13 cellular contexts compared by ENCODE assay signal in the genomic region with DNA sequence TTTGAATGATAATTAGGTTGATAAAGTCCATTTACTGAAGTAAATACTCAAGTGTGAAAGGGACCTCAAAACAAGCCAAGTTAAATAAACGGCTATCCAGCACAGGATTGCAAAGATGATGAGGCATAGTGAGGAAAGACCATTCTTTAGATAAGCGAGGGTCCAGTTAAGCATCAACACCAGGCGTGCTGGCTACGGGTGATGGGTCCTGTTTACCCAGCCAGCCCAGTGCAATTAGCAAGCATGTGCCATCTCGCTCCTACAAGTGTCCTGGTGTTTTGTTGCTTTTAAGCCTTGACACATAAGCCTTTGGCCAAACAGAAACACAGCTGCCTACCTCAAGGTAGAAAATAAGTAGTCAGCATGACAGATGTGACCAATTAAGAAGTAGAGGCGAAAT. TPM values are rescaled to one million over a fixed set of nuclear protein-coding genes. Genes with fewer than 3 reads are reported as not detected.
DNase-seq lines count a peak whose midpoint lies in the region; ATAC-seq and TF ChIP-seq lines count a peak whose summit lies in the region.
"Had no signal": no experiment of that assay in that cellular context is flagged by ENCODE, and none has a peak within 500 bp of the region (broad histone marks: within the 10 kb centered on the region; RNA-seq: fewer than 3 reads in every experiment).

No MANE protein-coding gene starts in this region.

- intact Hi-C loops in esophagus muscularis mucosa (cut with DNase I) (no loop called here), aorta (cut with DNase I) (no loop called here)
- intact Hi-C loops in activated CD8-positive, alpha-beta T cell treated with anti-CD3 and anti-CD28 coated beads for 36 hours (cut with micrococcal nuclease), result no loop called here

- no peaks in the 10 kb centered on the region for H3K9me3 Mint-ChIP-seq in activated CD8-positive, alpha-beta T cell treated with anti-CD3 and anti-CD28 coated beads for 36 hours
- H3K9me3 Mint-ChIP-seq in immature natural killer cell, result no peaks in the 10 kb centered on the region
- H3K9me3 Mint-ChIP-seq: activated CD4-positive, alpha-beta memory T cell treated with anti-CD3 and anti-CD28 coated beads, Interleukin-2, amount 10 ng/mL, durations not matched to agents 7 days and 5 days had no signal

- H3K4me3 ChIP-seq in fibroblast of pulmonary artery (replicated peaks; ENCODE audit: low read depth, low read length), result no peak overlapping the region
- no peak overlapping the region for H3K4me3 ChIP-seq in esophagus muscularis mucosa
- no peak overlapping the region for H3K4me3 ChIP-seq in aorta (ENCODE audit: low read length in 2 of 2)

- H3K36me3 Mint-ChIP-seq in activated CD8-positive, alpha-beta T cell treated with anti-CD3 and anti-CD28 coated beads for 36 hours (ENCODE audit: low read depth), result no peaks in the 10 kb centered on the region
- no peaks in the 10 kb centered on the region for H3K36me3 Mint-ChIP-seq in immature natural killer cell

- WGBS in esophagus muscularis mucosa, result 63% methylated on average over 6 of the region's 6 CpGs
- WGBS in aorta, 2 donors, result 62 to 64% methylated on average over 6 of the region's 6 CpGs

- TF ChIP-seq CTCF in fibroblast of pulmonary artery (IDR thresholded peaks at IDR 0.05; ENCODE audit: low read length, missing control alignments), result no peak
- no peak for TF ChIP-seq CTCF in esophagus muscularis mucosa (IDR thresholded peaks at IDR 0.05)
- TF ChIP-seq CTCF in activated CD8-positive, alpha-beta T cell treated with anti-CD3 and anti-CD28 coated beads for 36 hours (IDR thresholded peaks at IDR 0.05), result no peak

- POLR2A ChIA-PET in activated CD8-positive, alpha-beta T cell treated with anti-CD3 and anti-CD28 coated beads for 36 hours (lab: Charles Lee), result no interaction called here

- peak; percentile 75 for DNase-seq in DMS53 (lab: John Stamatoyannopoulos, UW)
- peak; percentile 55 for DNase-seq in NCI-H1105 (lab: John Stamatoyannopoulos, UW)
- peak; percentile 90 for DNase-seq in NCI-H82 treated with DMSO at 0.1 percent for 48 hours (lab: John Stamatoyannopoulos, UW; ENCODE audit: unreplicated experiment)
- peak; percentile 29 for DNase-seq in fibroblast of pulmonary artery (ENCODE audit: low read depth)
- no peak for DNase-seq in esophagus muscularis mucosa (ENCODE audit: extremely low spot score)
- no peak for DNase-seq in activated CD8-positive, alpha-beta T cell treated with anti-CD3 and anti-CD28 coated beads for 36 hours
- DNase-seq in aorta, result no peak
- no peak for DNase-seq in immature natural killer cell
- DNase-seq: activated CD4-positive, alpha-beta memory T cell treated with anti-CD3 and anti-CD28 coated beads, Interleukin-2, amount 10 ng/mL, durations not matched to agents 7 days and 5 days; amygdala; BE2C; stimulated activated CD4-positive, alpha-beta T cell treated with anti-CD3 and anti-CD28 coated beads, Interleukin-2, amount 100 ng/mL, for 24 hours had no signal

- TF ChIP-seq EP300 in esophagus muscularis mucosa (IDR thresholded peaks at IDR 0.05), result no peak

- H3K4me1 ChIP-seq in esophagus muscularis mucosa (no peaks in the 10 kb centered on the region), aorta (ENCODE audit: control insufficient read depth in 1 of 2, insufficient read depth in 2 of 2, low read length in 2 of 2) (no peaks in the 10 kb centered on the region)

- H3K4me1 Mint-ChIP-seq in activated CD8-positive, alpha-beta T cell treated with anti-CD3 and anti-CD28 coated beads for 36 hours (ENCODE audit: low read depth), result no peaks in the 10 kb centered on the region
- H3K4me1 Mint-ChIP-seq in immature natural killer cell, result no peaks in the 10 kb centered on the region
- H3K4me1 Mint-ChIP-seq: activated CD4-positive, alpha-beta memory T cell treated with anti-CD3 and anti-CD28 coated beads, Interleukin-2, amount 10 ng/mL, durations not matched to agents 7 days and 5 days; activated T-helper 17 cell treated with anti-CD3 and anti-CD28 coated beads, Interleukin-2, amount 50 U/mL, for 72 hours had no signal

- H3K9me3 ChIP-seq in esophagus muscularis mucosa (no peaks in the 10 kb centered on the region), aorta (ENCODE audit: control insufficient read depth, low read length) (no peaks in the 10 kb centered on the region)
- H3K9me3 ChIP-seq: BE2C had no signal

- peaks cover 2% of the 10 kb centered on the region for H3K27me3 Mint-ChIP-seq in activated CD8-positive, alpha-beta T cell treated with anti-CD3 and anti-CD28 coated beads for 36 hours
- H3K27me3 Mint-ChIP-seq in immature natural killer cell (ENCODE audit: low read depth in 3 of 3), result peaks cover 0 to 9% (median 4%) of the 10 kb centered on the region in 3 donors
- H3K27me3 Mint-ChIP-seq: activated CD4-positive, alpha-beta memory T cell treated with anti-CD3 and anti-CD28 coated beads, Interleukin-2, amount 10 ng/mL, durations not matched to agents 7 days and 5 days; activated T-helper 17 cell treated with anti-CD3 and anti-CD28 coated beads, Interleukin-2, amount 50 U/mL, for 72 hours had no signal

- H3K36me3 ChIP-seq in esophagus muscularis mucosa (peaks cover 0 to 16% (median 0%) of the 10 kb centered on the region in 4 donors), aorta (ENCODE audit: control insufficient read depth in 1 of 2, insufficient read depth in 2 of 2, low read length in 1 of 2) (no peaks in the 10 kb centered on the region)
- H3K36me3 ChIP-seq: BE2C had no signal

- CTCF ChIA-PET in activated CD8-positive, alpha-beta T cell treated with anti-CD3 and anti-CD28 coated beads for 36 hours (lab: Charles Lee), result no interaction called here

- H3K27ac Mint-ChIP-seq in activated CD8-positive, alpha-beta T cell treated with anti-CD3 and anti-CD28 coated beads for 36 hours, result no peak overlapping the region
- H3K27ac Mint-ChIP-seq in immature natural killer cell, result no peak overlapping the region
- H3K27ac Mint-ChIP-seq: activated CD4-positive, alpha-beta memory T cell treated with anti-CD3 and anti-CD28 coated beads, Interleukin-2, amount 10 ng/mL, durations not matched to agents 7 days and 5 days; activated T-helper 17 cell treated with anti-CD3 and anti-CD28 coated beads, Interleukin-2, amount 50 U/mL, for 72 hours had no signal

- ATAC-seq in activated CD8-positive, alpha-beta T cell treated with anti-CD3 and anti-CD28 coated beads for 36 hours, result no peak
- ATAC-seq in aorta (ENCODE audit: low FRiP score), result no peak
- ATAC-seq: activated T-helper 17 cell treated with anti-CD3 and anti-CD28 coated beads, Interleukin-2, amount 50 U/mL, for 72 hours had no signal

- no peak overlapping the region for H3K27ac ChIP-seq in esophagus muscularis mucosa (replicated peaks in 1 of 4)
- no peak overlapping the region for H3K27ac ChIP-seq in aorta (ENCODE audit: low read depth in 1 of 2, low read length in 2 of 2)

- no peak overlapping the region for H3K4me3 Mint-ChIP-seq in activated CD8-positive, alpha-beta T cell treated with anti-CD3 and anti-CD28 coated beads for 36 hours
- no peak overlapping the region for H3K4me3 Mint-ChIP-seq in immature natural killer cell
- H3K4me3 Mint-ChIP-seq: activated CD4-positive, alpha-beta memory T cell treated with anti-CD3 and anti-CD28 coated beads, Interleukin-2, amount 10 ng/mL, durations not matched to agents 7 days and 5 days; activated T-helper 17 cell treated with anti-CD3 and anti-CD28 coated beads, Interleukin-2, amount 50 U/mL, for 72 hours had no signal

- TF ChIP-seq POLR2A in esophagus muscularis mucosa (IDR thresholded peaks at IDR 0.05; ENCODE audit: low read depth), result no peak

- H3K27me3 ChIP-seq in esophagus muscularis mucosa (peaks cover 0 to 8% (median 0%) of the 10 kb centered on the region in 4 donors), aorta (ENCODE audit: control insufficient read depth in 1 of 2, insufficient read depth in 2 of 2, low read length in 1 of 2) (no peaks in the 10 kb centered on the region)
- H3K27me3 ChIP-seq: BE2C had no signal

RNA-seq across cellular contexts. Expression of gene NEBL, which starts 7.1 kb away (rescaled TPM):
- 1 to 10 TPM; 2.1 to 3.5 (median 2.5) TPM for total RNA-seq in esophagus muscularis mucosa
- total RNA-seq in activated CD8-positive, alpha-beta T cell treated with anti-CD3 and anti-CD28 coated beads for 36 hours, result under 1 TPM; 0.07 to 0.34 TPM
- total RNA-seq in aorta, result 1 to 10 TPM; 2.8 to 4.3 TPM
- under 1 TPM; 0.18 to 0.25 TPM for polyA plus RNA-seq in aorta
- polyA plus RNA-seq in immature natural killer cell, result not detected
- total RNA-seq: activated CD4-positive, alpha-beta memory T cell treated with anti-CD3 and anti-CD28 coated beads, Interleukin-2, amount 10 ng/mL, durations not matched to agents 7 days and 5 days; activated T-helper 17 cell treated with anti-CD3 and anti-CD28 coated beads, Interleukin-2, amount 50 U/mL, for 72 hours had no signal

Comparison
In these comparisons a context has a peak if more than half of its experiments do, and no peak if none do; other contexts are left out.
1. DNase-seq: peak in DMS53 (single experiment), NCI-H1105 (single experiment), NCI-H82 treated with DMSO at 0.1 percent for 48 hours (single experiment) and fibroblast of pulmonary artery (single experiment); none in esophagus muscularis mucosa (single experiment), activated CD8-positive, alpha-beta T cell treated with anti-CD3 and anti-CD28 coated beads for 36 hours (single experiment), aorta (0 of 2) and immature natural killer cell (0 of 3).